14 cellular contexts compared by ENCODE assay signal in genomic region chr14:24186831-24187537, GRCh38. TPM values are rescaled to one million over a fixed set of nuclear protein-coding genes. Genes with fewer than 3 reads are reported as not detected.
DNase-seq lines count a peak whose midpoint lies in the region; ATAC-seq and TF ChIP-seq lines count a peak whose summit lies in the region.
"Had no signal": no experiment of that assay in that cellular context is flagged by ENCODE, and none has a peak within 500 bp of the region (broad histone marks: within the 10 kb centered on the region; RNA-seq: fewer than 3 reads in every experiment).

No MANE protein-coding gene starts in this region.

- peak overlapping the region; percentile 13; the same call in 1 of the 2 replicates for H3K9ac ChIP-seq in DND-41 (ENCODE audit: low read depth, low read length)

- TF ChIP-seq CTCF in DND-41 (IDR thresholded peaks at IDR 0.05; ENCODE audit: borderline replicate concordance, extremely low read depth, low read length, poor library complexity, severe bottlenecking) (no peak), NB4 (IDR thresholded peaks at IDR 0.05; ENCODE audit: low read depth, low read length) (no peak), brain (conservative IDR thresholded peaks at IDR 0.05) (no peak), osteocyte (IDR thresholded peaks at IDR 0.05) (no peak)

- H3K36me3 Mint-ChIP-seq in brain = peaks cover 15% of the 10 kb centered on the region
- peaks cover 12% of the 10 kb centered on the region for H3K36me3 Mint-ChIP-seq in osteocyte (ENCODE audit: unreplicated experiment)

- H3K4me3 ChIP-seq in DND-41 (ENCODE audit: low read depth in 1 of 2, low read length in 2 of 2) = peak overlapping the region in 1 of 2 experiments; percentile 86; a peak in 1 of 4 replicates
- H3K4me3 ChIP-seq in NB4 (ENCODE audit: low read depth, low read length) = peak overlapping the region; percentile 85

- H3K79me2 ChIP-seq in DND-41 (ENCODE audit: insufficient read depth, low read length) = peaks cover 22% of the 10 kb centered on the region

- H3K27ac ChIP-seq in DND-41 (ENCODE audit: low read length) = no peak overlapping the region
- H3K27ac ChIP-seq: uterus had no signal

- H3K4me1 Mint-ChIP-seq in brain (peaks cover 39% of the 10 kb centered on the region), osteocyte (ENCODE audit: unreplicated experiment) (peaks cover 21% of the 10 kb centered on the region)

- no peaks in the 10 kb centered on the region for H3K27me3 Mint-ChIP-seq in brain
- no peaks in the 10 kb centered on the region for H3K27me3 Mint-ChIP-seq in osteocyte (ENCODE audit: unreplicated experiment)

- peak overlapping the region; percentile 79 to 95 (median 93) for H3K4me3 Mint-ChIP-seq in brain
- peak overlapping the region; percentile 87 for H3K4me3 Mint-ChIP-seq in osteocyte (ENCODE audit: unreplicated experiment)

- H3K9me3 ChIP-seq in DND-41 (ENCODE audit: insufficient read depth, low read length, severe bottlenecking) = no peaks in the 10 kb centered on the region
- H3K9me3 ChIP-seq: heart left ventricle, uterus had no signal

- H3K27ac Mint-ChIP-seq in brain = peak overlapping the region in 3 of 5 experiments; percentile 48 to 96 (median 58)
- no peak overlapping the region for H3K27ac Mint-ChIP-seq in osteocyte (ENCODE audit: unreplicated experiment)

- TF ChIP-seq POLR2A in NB4 (IDR thresholded peaks at IDR 0.05; ENCODE audit: extremely low read depth, insufficient read length) = no peak

- peaks cover 14% of the 10 kb centered on the region; the same call in 1 of the 2 replicates for H4K20me1 ChIP-seq in DND-41 (ENCODE audit: insufficient read depth, low read length)

- no peak overlapping the region for H2AFZ ChIP-seq in DND-41 (ENCODE audit: low read depth, low read length)

- peaks cover 39% of the 10 kb centered on the region for H3K4me1 ChIP-seq in DND-41 (ENCODE audit: insufficient read depth, low read length)
- H3K4me1 ChIP-seq: uterus had no signal

- DNase-seq in DND-41 = no peak
- DNase-seq in NB4 (ENCODE audit: low read depth) = no peak
- no peak for DNase-seq in osteocyte (ENCODE audit: extremely low spot score, unreplicated experiment)
- no peak for DNase-seq in DMS 273 treated with DMSO at 0.1 percent for 48 hours (lab: John Stamatoyannopoulos, UW)
- DNase-seq in medulla oblongata (ENCODE audit: extremely low spot score) = no peak
- DNase-seq: heart left ventricle; NCI-H146; NK-92 treated with Interleukin-12 subunit alpha and Interleukin-12 subunit beta, amount 100 ng/mL, for 24 hours; uterus had no signal

- peak overlapping the region; percentile 92 for H3K4me2 ChIP-seq in DND-41 (ENCODE audit: insufficient read depth, low read length)

- peaks cover 62% of the 10 kb centered on the region for H3K36me3 ChIP-seq in DND-41 (ENCODE audit: insufficient read depth, low read length)
- H3K36me3 ChIP-seq: uterus had no signal

- H3K9me3 Mint-ChIP-seq in brain = no peaks in the 10 kb centered on the region
- no peaks in the 10 kb centered on the region for H3K9me3 Mint-ChIP-seq in osteocyte (ENCODE audit: unreplicated experiment)

- H3K27me3 ChIP-seq in DND-41 (ENCODE audit: insufficient read depth, low read length, poor library complexity) = no peaks in the 10 kb centered on the region
- H3K27me3 ChIP-seq: heart left ventricle, uterus had no signal

- no peak for ATAC-seq in DND-41 (ENCODE audit: insufficient read depth, low read depth)
- no peak for ATAC-seq in HG03039 (IDR thresholded peaks at IDR 0.05; ENCODE audit: unreplicated experiment)
- ATAC-seq: heart left ventricle, sciatic nerve had no signal

RNA-seq across cellular contexts. Expression of gene IPO4, which starts 1.6 kb away (rescaled TPM):
- polyA plus RNA-seq in brain (ENCODE audit: insufficient read depth, low read depth, low replicate concordance) = 20.8 TPM
- 34.6 and 36.5 TPM in 2 replicates for total RNA-seq in osteocyte

RNA-seq across cellular contexts. Expression of gene TM9SF1, which starts 8.3 kb away (rescaled TPM):
- 57.8 TPM for polyA plus RNA-seq in brain (ENCODE audit: insufficient read depth, low read depth, low replicate concordance)
- total RNA-seq in osteocyte = 69.5 and 81.8 TPM in 2 replicates

RNA-seq across cellular contexts. Expression of gene REC8, which starts 15.1 kb away (rescaled TPM):
- polyA plus RNA-seq in brain (ENCODE audit: insufficient read depth, low read depth, low replicate concordance) = 86.7 TPM
- 8.1 and 11.5 TPM in 2 replicates for total RNA-seq in osteocyte
- total RNA-seq: Daoy had no signal

RNA-seq across cellular contexts. Expression of gene TSSK4, which starts 18.5 kb away (rescaled TPM):
- not detected for polyA plus RNA-seq in brain (ENCODE audit: insufficient read depth, low read depth, low replicate concordance)
- not detected in 2 replicates for total RNA-seq in osteocyte
- total RNA-seq: Daoy, lung microvascular endothelial cell, sciatic nerve had no signal

RNA-seq across cellular contexts. Expression of gene IRF9, which starts 25.9 kb away (rescaled TPM):
- polyA plus RNA-seq in brain (ENCODE audit: insufficient read depth, low read depth, low replicate concordance) = 42.6 TPM
- 58.9 and 62.5 TPM in 2 replicates for total RNA-seq in osteocyte
